Comparison of ENCODE assay signal across 9 cellular contexts in the genomic region with DNA sequence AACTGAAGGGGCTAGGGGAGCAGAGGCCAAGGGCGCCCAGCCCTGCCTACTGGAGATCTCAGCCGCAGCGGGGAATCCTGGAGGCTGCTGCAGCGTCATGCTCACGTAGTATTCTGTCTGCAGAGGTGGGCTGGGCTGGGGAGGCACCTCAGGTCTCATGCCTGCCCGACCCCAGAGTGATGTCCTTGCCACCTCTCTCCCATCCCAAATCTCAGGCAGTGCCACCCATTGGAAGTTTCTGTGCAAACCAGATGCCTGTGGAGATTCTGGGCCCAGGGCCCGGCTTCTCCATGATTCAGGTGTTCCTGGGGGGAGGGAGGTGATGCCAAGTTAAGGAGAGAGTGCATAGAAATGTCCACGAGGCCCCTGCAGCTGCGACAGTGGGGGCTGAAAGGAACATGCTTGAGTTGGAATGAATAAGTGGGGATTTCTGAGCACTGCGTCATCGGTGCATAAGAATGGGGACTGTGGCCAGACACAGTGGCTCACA.
DNase-seq lines count a peak whose midpoint lies in the region; ATAC-seq and TF ChIP-seq lines count a peak whose summit lies in the region.
"Had no signal": no experiment of that assay in that cellular context is flagged by ENCODE, and none has a peak within 500 bp of the region (broad histone marks: within the 10 kb centered on the region; RNA-seq: fewer than 3 reads in every experiment).

No MANE protein-coding gene starts in this region.

- peaks cover 4% of the 10 kb centered on the region for H3K36me3 Mint-ChIP-seq in chondrocyte (ENCODE audit: low read depth)

- no peak overlapping the region for H3K27ac Mint-ChIP-seq in chondrocyte (ENCODE audit: unreplicated experiment)

- POLR2A ChIA-PET in RWPE1 (lab: Yijun Ruan, JAX; ENCODE audit: low non-redundant PET) = no interaction called here

- peak overlapping the region; percentile 22; the same call in 1 of the 2 replicates for H3K9ac ChIP-seq in iPS-20b (ENCODE audit: low read depth, low read length)

- H3K9me3 Mint-ChIP-seq in chondrocyte (ENCODE audit: low read depth) = no peaks in the 10 kb centered on the region

- H3K4me3 ChIP-seq in GM12864 (ENCODE audit: low read depth, low read length) (peak overlapping the region; percentile 31), iPS-20b (ENCODE audit: low read length) (no peak overlapping the region)

- DNase-seq in GM12864 (ENCODE audit: low read depth) (no peak), RWPE1 (ENCODE audit: low spot score) (no peak), NOMO-1 (lab: John Stamatoyannopoulos, UW; ENCODE audit: unreplicated experiment in 2 of 2) (no peak), Right ventricle myocardium superior (no peak), chondrocyte (ENCODE audit: low spot score) (no peak), AG08396 (ENCODE audit: low spot score) (no peak)
- DNase-seq: cortex of kidney had no signal

- peaks cover 3% of the 10 kb centered on the region; the same call in 1 of the 2 replicates for H3K27me3 ChIP-seq in iPS-20b (ENCODE audit: insufficient read depth, low read length)

- H3K27ac ChIP-seq in RWPE1 (peak overlapping the region; percentile 0; the same call in 1 of the 2 replicates), iPS-20b (ENCODE audit: low read length) (no peak overlapping the region)

- peaks cover 4% of the 10 kb centered on the region for H3K4me1 Mint-ChIP-seq in chondrocyte (ENCODE audit: low read depth)

- CTCF ChIA-PET in RWPE1 (lab: Yijun Ruan, JAX) = no interaction called here

- TF ChIP-seq CTCF in GM12864 (IDR thresholded peaks at IDR 0.05; ENCODE audit: low read depth, low read length, missing control alignments) (no peak), RWPE1 (conservative IDR thresholded peaks at IDR 0.05; ENCODE audit: low read depth) (no peak), chondrocyte (IDR thresholded peaks at IDR 0.05) (no peak)

- no peaks in the 10 kb centered on the region for H3K9me3 ChIP-seq in iPS-20b (ENCODE audit: insufficient read depth, low read depth, low read length)

- H3K36me3 ChIP-seq in iPS-20b (ENCODE audit: insufficient read depth, low read depth, low read length) = 0 out of 2 replicates have a peak, but pooled peaks cover 4% of the 10 kb centered on the region

- peak; percentile 7 for ATAC-seq in GM19438 (IDR thresholded peaks at IDR 0.05; ENCODE audit: low read depth, unreplicated experiment)
- no peak for ATAC-seq in Right ventricle myocardium superior (ENCODE audit: poor library complexity)

- H3K4me1 ChIP-seq in iPS-20b (ENCODE audit: insufficient read depth, low read length) = peaks cover 44% of the 10 kb centered on the region

- no peaks in the 10 kb centered on the region for H3K27me3 Mint-ChIP-seq in chondrocyte (ENCODE audit: low read depth)

- H3K4me3 Mint-ChIP-seq in chondrocyte (ENCODE audit: unreplicated experiment) = no peak overlapping the region

- intact Hi-C loops in Right ventricle myocardium superior (cut with DNase I) = no loop called here
